In the genomic region with DNA sequence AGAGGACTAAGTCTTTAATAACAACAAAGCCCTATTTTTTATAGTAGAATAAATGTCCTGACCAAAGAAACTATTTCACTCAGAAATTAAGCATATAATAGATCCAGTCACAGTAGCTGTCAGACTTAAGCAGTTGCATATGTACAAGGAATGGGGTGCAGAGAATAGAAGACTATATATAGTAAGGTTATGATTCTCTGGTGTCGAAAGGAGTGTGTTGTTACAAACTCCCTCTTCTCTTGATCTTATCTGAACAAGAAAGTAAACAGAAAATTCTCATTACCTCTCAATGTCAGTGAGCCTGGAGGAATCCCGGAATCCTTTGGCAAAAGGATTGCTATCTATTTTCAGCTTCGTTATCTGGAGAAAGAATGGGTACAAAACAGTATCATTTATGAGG, we compare ENCODE assay signal across 4 cellular contexts. TPM values are rescaled to one million over a fixed set of nuclear protein-coding genes. Genes with fewer than 3 reads are reported as not detected.
"Had no signal": no experiment of that assay in that cellular context is flagged by ENCODE, and none has a peak within 500 bp of the region (broad histone marks: within the 10 kb centered on the region; RNA-seq: fewer than 3 reads in every experiment).

No MANE protein-coding gene starts in this region.

RNA-seq across cellular contexts. Expression of a gene that starts 22.7 kb away (rescaled TPM):
- total RNA-seq: K562, LHCN-M2, MCF 10A, NCI-H460 had no signal
- polyA plus RNA-seq: K562 had no signal
